Comparison of ENCODE assay signal across 1 cellular context in the genomic region with DNA sequence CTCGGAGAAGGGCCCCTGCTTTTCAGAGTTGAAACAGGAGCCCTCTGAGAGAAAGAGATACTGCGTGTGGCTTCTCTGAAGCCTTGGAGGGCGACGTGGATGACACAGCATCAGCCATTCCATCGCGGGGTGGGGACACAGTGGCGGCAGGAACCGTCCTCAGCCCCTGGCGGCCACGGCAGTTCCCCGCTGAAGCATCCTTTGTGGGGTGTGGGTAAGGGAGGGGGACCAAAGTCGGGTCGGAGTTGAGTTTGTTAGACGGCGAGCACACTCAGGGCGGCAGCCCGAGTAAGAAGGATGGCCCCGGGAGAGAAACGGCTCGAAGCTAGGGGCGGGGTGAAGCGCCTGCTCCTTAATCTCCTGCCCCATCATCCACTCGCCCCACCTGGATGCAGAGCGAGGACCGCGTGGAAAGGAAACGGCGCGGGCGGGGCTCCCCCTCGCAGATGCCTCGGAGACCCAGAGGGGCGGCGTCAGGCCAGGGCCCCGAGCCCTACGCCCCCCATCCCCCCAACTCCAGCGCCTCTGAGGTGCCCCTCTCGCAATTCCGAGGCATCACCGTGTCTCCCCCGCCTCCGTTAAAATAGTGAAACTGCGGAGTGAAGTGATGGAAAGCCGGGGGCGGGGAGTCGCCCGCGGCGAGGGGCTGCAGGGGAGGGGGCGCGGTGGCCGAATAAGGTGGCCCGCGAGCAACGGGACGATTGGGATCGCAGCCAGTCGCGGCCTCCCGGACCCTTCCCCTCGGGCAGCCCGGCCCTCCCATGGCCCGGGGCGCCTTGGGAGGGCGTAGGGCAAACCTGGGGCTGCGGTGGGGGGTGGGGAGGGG.
A peak's percentile ranks its signal among the peaks of the same experiment; 100 is the strongest.
TF ChIP-seq lines count a peak whose summit lies in the region.

No MANE protein-coding gene starts in this region.

TF ChIP-seq in HepG2, 621 proteins besides CTCF, POLR2A, EP300 and RAD21 (continued from another document):
- TF ChIP-seq, protein P1, sequence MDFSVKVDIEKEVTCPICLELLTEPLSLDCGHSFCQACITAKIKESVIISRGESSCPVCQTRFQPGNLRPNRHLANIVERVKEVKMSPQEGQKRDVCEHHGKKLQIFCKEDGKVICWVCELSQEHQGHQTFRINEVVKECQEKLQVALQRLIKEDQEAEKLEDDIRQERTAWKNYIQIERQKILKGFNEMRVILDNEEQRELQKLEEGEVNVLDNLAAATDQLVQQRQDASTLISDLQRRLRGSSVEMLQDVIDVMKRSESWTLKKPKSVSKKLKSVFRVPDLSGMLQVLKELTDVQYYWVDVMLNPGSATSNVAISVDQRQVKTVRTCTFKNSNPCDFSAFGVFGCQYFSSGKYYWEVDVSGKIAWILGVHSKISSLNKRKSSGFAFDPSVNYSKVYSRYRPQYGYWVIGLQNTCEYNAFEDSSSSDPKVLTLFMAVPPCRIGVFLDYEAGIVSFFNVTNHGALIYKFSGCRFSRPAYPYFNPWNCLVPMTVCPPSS (IDR thresholded peaks at IDR 0.05) = no peak
- TF ChIP-seq ZKSCAN5 (CRISPR knock-in tag; IDR thresholded peaks at IDR 0.05) = no peak
- TF ChIP-seq BHLHE40 (IDR thresholded peaks at IDR 0.05; ENCODE audit: low read length) = no peak
- TF ChIP-seq KLF11 (CRISPR knock-in tag; IDR thresholded peaks at IDR 0.05) = no peak
- no peak; the same call in 1 of the 2 replicates for TF ChIP-seq BORCS8-MEF2B (CRISPR knock-in tag; IDR thresholded peaks at IDR 0.05)
- TF ChIP-seq PHF20 (CRISPR knock-in tag; IDR thresholded peaks at IDR 0.05) = no peak
- no peak for TF ChIP-seq SCMH1 (CRISPR knock-in tag; IDR thresholded peaks at IDR 0.05; ENCODE audit: borderline replicate concordance)
- TF ChIP-seq, protein P2, sequence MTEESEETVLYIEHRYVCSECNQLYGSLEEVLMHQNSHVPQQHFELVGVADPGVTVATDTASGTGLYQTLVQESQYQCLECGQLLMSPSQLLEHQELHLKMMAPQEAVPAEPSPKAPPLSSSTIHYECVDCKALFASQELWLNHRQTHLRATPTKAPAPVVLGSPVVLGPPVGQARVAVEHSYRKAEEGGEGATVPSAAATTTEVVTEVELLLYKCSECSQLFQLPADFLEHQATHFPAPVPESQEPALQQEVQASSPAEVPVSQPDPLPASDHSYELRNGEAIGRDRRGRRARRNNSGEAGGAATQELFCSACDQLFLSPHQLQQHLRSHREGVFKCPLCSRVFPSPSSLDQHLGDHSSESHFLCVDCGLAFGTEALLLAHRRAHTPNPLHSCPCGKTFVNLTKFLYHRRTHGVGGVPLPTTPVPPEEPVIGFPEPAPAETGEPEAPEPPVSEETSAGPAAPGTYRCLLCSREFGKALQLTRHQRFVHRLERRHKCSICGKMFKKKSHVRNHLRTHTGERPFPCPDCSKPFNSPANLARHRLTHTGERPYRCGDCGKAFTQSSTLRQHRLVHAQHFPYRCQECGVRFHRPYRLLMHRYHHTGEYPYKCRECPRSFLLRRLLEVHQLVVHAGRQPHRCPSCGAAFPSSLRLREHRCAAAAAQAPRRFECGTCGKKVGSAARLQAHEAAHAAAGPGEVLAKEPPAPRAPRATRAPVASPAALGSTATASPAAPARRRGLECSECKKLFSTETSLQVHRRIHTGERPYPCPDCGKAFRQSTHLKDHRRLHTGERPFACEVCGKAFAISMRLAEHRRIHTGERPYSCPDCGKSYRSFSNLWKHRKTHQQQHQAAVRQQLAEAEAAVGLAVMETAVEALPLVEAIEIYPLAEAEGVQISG (CRISPR knock-in tag; IDR thresholded peaks at IDR 0.05) = peak; percentile 18
- TF ChIP-seq HMG20B (CRISPR knock-in tag; conservative IDR thresholded peaks at IDR 0.05) = no peak
- no peak for TF ChIP-seq ZNF746 (CRISPR knock-in tag; IDR thresholded peaks at IDR 0.05)
- TF ChIP-seq ZNF776 (CRISPR knock-in tag; IDR thresholded peaks at IDR 0.05) = peak; percentile 68; the same call in 1 of the 2 replicates
- no peak for TF ChIP-seq KDM4B (CRISPR knock-in tag; IDR thresholded peaks at IDR 0.05)
- TF ChIP-seq, protein P3, sequence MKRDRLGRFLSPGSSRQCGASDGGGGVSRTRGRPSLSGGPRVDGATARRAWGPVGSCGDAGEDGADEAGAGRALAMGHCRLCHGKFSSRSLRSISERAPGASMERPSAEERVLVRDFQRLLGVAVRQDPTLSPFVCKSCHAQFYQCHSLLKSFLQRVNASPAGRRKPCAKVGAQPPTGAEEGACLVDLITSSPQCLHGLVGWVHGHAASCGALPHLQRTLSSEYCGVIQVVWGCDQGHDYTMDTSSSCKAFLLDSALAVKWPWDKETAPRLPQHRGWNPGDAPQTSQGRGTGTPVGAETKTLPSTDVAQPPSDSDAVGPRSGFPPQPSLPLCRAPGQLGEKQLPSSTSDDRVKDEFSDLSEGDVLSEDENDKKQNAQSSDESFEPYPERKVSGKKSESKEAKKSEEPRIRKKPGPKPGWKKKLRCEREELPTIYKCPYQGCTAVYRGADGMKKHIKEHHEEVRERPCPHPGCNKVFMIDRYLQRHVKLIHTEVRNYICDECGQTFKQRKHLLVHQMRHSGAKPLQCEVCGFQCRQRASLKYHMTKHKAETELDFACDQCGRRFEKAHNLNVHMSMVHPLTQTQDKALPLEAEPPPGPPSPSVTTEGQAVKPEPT (CRISPR knock-in tag; IDR thresholded peaks at IDR 0.05; ENCODE audit: low read depth) = no peak
- no peak for TF ChIP-seq KLF9 (CRISPR knock-in tag; IDR thresholded peaks at IDR 0.05; ENCODE audit: low read depth)
- TF ChIP-seq, protein P4, sequence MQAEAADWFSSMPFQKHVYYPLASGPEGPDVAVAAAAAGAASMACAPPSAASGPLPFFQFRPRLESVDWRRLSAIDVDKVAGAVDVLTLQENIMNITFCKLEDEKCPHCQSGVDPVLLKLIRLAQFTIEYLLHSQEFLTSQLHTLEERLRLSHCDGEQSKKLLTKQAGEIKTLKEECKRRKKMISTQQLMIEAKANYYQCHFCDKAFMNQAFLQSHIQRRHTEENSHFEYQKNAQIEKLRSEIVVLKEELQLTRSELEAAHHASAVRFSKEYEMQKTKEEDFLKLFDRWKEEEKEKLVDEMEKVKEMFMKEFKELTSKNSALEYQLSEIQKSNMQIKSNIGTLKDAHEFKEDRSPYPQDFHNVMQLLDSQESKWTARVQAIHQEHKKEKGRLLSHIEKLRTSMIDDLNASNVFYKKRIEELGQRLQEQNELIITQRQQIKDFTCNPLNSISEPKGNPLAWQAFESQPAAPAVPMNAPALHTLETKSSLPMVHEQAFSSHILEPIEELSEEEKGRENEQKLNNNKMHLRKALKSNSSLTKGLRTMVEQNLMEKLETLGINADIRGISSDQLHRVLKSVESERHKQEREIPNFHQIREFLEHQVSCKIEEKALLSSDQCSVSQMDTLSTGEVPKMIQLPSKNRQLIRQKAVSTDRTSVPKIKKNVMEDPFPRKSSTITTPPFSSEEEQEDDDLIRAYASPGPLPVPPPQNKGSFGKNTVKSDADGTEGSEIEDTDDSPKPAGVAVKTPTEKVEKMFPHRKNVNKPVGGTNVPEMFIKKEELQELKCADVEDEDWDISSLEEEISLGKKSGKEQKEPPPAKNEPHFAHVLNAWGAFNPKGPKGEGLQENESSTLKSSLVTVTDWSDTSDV (CRISPR knock-in tag; IDR thresholded peaks at IDR 0.05) = no peak
- TF ChIP-seq HNRNPL (IDR thresholded peaks at IDR 0.05; ENCODE audit: low read depth, low read length) = 0 out of 2 replicates have a peak, but pooled peaks have one; percentile 54
- TF ChIP-seq CAMTA2 (CRISPR knock-in tag; IDR thresholded peaks at IDR 0.05; ENCODE audit: borderline replicate concordance) = no peak
- TF ChIP-seq, protein P5, sequence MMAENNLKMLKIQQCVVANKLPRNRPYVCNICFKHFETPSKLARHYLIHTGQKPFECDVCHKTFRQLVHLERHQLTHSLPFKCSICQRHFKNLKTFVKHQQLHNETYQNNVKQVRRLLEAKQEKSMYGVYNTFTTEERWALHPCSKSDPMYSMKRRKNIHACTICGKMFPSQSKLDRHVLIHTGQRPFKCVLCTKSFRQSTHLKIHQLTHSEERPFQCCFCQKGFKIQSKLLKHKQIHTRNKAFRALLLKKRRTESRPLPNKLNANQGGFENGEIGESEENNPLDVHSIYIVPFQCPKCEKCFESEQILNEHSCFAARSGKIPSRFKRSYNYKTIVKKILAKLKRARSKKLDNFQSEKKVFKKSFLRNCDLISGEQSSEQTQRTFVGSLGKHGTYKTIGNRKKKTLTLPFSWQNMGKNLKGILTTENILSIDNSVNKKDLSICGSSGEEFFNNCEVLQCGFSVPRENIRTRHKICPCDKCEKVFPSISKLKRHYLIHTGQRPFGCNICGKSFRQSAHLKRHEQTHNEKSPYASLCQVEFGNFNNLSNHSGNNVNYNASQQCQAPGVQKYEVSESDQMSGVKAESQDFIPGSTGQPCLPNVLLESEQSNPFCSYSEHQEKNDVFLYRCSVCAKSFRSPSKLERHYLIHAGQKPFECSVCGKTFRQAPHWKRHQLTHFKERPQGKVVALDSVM (CRISPR knock-in tag; IDR thresholded peaks at IDR 0.05) = no peak
- 0 out of 2 replicates have a peak, but pooled peaks have one; percentile 35 for TF ChIP-seq ZNF44 (CRISPR knock-in tag; IDR thresholded peaks at IDR 0.05)
- TF ChIP-seq NCOA2 (CRISPR knock-in tag; IDR thresholded peaks at IDR 0.05) = no peak
- TF ChIP-seq, protein P6, sequence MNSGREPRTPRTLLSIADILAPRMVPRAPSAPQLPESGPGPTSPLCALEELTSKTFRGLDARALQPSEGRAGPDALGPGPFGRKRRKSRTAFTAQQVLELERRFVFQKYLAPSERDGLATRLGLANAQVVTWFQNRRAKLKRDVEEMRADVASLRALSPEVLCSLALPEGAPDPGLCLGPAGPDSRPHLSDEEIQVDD (CRISPR knock-in tag; IDR thresholded peaks at IDR 0.05; ENCODE audit: borderline replicate concordance) = 0 out of 2 replicates have a peak, but pooled peaks have one; percentile 58
- no peak for TF ChIP-seq MAFG (CRISPR knock-in tag; IDR thresholded peaks at IDR 0.05)
